ENCODE assay signal across 8 cellular contexts in the genomic region with DNA sequence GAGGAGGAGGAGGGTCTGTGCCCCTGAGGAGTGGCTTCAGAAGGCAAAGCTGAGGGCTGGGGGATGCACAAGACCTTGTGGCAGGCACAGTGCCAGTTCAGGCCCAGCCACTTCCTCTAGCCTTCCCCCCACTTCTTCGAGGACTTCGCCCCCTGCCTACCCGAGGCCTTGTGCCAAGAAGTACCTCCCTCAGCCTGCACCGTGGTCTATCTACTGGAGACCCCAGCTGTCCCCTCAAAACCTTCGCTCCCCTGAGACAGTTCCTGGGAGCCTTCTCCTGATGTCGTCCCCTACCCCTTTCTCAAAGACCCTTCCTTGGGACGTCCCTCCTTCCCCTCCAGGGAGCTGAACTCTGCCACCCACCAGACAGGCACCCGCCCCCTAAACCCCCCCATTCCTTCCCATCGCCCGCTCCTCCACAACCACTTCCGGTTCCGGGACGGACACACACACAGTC. TPM values are rescaled to one million over a fixed set of nuclear protein-coding genes. Genes with fewer than 3 reads are reported as not detected.
DNase-seq lines count a peak whose midpoint lies in the region; ATAC-seq and TF ChIP-seq lines count a peak whose summit lies in the region.

No MANE protein-coding gene starts in this region.

- H3K9ac ChIP-seq in Karpas-422 (ENCODE audit: low read length): peak overlapping the region; percentile 99

- no peaks in the 10 kb centered on the region for H3K9me2 ChIP-seq in Karpas-422 (replicated peaks; ENCODE audit: insufficient read depth, low read length)

- H3K4me1 ChIP-seq in Karpas-422 (ENCODE audit: low read length) (peaks cover 36% of the 10 kb centered on the region), prostate gland (replicated peaks) (no peaks in the 10 kb centered on the region)

- in situ Hi-C loops in ACHN (cut with HindIII; ENCODE audit: low pct_ligation_motif_present, low pct_unique_long_range_greater_than_20kb, low sequenced_read_pairs): no loop called here

- 0 out of 2 replicates have a peak overlapping the region, but pooled peaks have one; percentile 53 for H2AFZ ChIP-seq in Karpas-422 (ENCODE audit: low read length)

- no peaks in the 10 kb centered on the region for H4K20me1 ChIP-seq in Karpas-422 (ENCODE audit: insufficient read depth, low read depth, low read length)

- H3K9me3 ChIP-seq in Karpas-422 (ENCODE audit: low read length) (no peaks in the 10 kb centered on the region), prostate gland (no peaks in the 10 kb centered on the region)

- intact Hi-C loops in head of caudate nucleus (cut with DNase I) (loop anchor here (5.0 kb wide), 1 partner anchor 76 kb away; no protein-coding TSS in a partner anchor), prostate gland (cut with DNase I) (loop anchor here (5.0 kb wide), 1 partner anchor 71 kb away; no protein-coding TSS in a partner anchor)

- H3K79me2 ChIP-seq in Karpas-422 (ENCODE audit: low read length): peaks cover 68% of the 10 kb centered on the region

- WGBS in prostate gland: 0% methylated on average over 13 of the region's 13 CpGs

- H3K4me3 ChIP-seq in Karpas-422 (ENCODE audit: low read length) (peak overlapping the region; percentile 86), prostate gland (peak overlapping the region; percentile 61 to 81)

- no peak for TF ChIP-seq POLR2A in prostate gland (IDR thresholded peaks at IDR 0.05)

- TF ChIP-seq CTCF in prostate gland (IDR thresholded peaks at IDR 0.05): no peak

- H3K27ac ChIP-seq in Karpas-422 (ENCODE audit: low read length): peak overlapping the region; percentile 90
- peak overlapping the region; percentile 90 to 94 for H3K27ac ChIP-seq in prostate gland

- H3K36me3 ChIP-seq in Karpas-422 (ENCODE audit: insufficient read depth, low read length) (peaks cover 18% of the 10 kb centered on the region), prostate gland (no peaks in the 10 kb centered on the region)

- DNase-seq in ACHN: peak; percentile 59
- peak; percentile 73 for DNase-seq in Karpas-422
- peak; percentile 43 for DNase-seq in activated naive CD4-positive, alpha-beta T cell treated with Interleukin-2 at 50 U/mL for 16 hours
- DNase-seq in head of caudate nucleus: peak in 29 of 42 donors; percentile 8 to 95 (median 89)
- peak; percentile 8 for DNase-seq in prostate gland (ENCODE audit: low spot score)
- no peak for DNase-seq in D341Med (ENCODE audit: low spot score)
- no peak for DNase-seq in NCI-H526 treated with DMSO at 0.1 percent for 48 hours (lab: John Stamatoyannopoulos, UW)

- H3K27me3 ChIP-seq in Karpas-422 (ENCODE audit: low read length) (no peaks in the 10 kb centered on the region), prostate gland (replicated peaks; ENCODE audit: insufficient read depth) (no peaks in the 10 kb centered on the region)

- peak; percentile 22 for ATAC-seq in GM18517 (IDR thresholded peaks at IDR 0.05; ENCODE audit: unreplicated experiment)

- peak overlapping the region; percentile 100 for H3K4me2 ChIP-seq in Karpas-422 (ENCODE audit: low read depth, low read length, poor library complexity, severe bottlenecking)

RNA-seq across cellular contexts. Expression of gene ZNF384, which starts 0.6 kb away (rescaled TPM):
- 35.5 and 39.2 TPM in 2 replicates for total RNA-seq in Karpas-422 (2014; rRNA removed; shearing (Covaris generic); ENCODE audit: low replicate concordance)
- 10 to 100 TPM; 42.9 to 68.6 TPM for total RNA-seq in prostate gland

RNA-seq across cellular contexts. Expression of gene PIANP, which starts 12.0 kb away (rescaled TPM):
- total RNA-seq in Karpas-422 (2014; rRNA removed; shearing (Covaris generic); ENCODE audit: low replicate concordance): not detected in 2 replicates
- total RNA-seq in prostate gland: 1 to 10 TPM in 1 of 2 donors, not detected in 1; 3.1 TPM

RNA-seq across cellular contexts. Expression of gene ING4, which starts 25.7 kb away (rescaled TPM):
- 40.1 and 52.9 TPM in 2 replicates for total RNA-seq in Karpas-422 (2014; rRNA removed; shearing (Covaris generic); ENCODE audit: low replicate concordance)
- total RNA-seq in prostate gland: 10 to 100 TPM; 75.5 to 78.9 TPM

RNA-seq across cellular contexts. Expression of gene COPS7A, which starts 35.3 kb away (rescaled TPM):
- 39.2 and 42.9 TPM in 2 replicates for total RNA-seq in Karpas-422 (2014; rRNA removed; shearing (Covaris generic); ENCODE audit: low replicate concordance)
- 10 to 100 TPM; 92.0 to 92.6 TPM for total RNA-seq in prostate gland

RNA-seq across cellular contexts. Expression of gene ACRBP, which starts 41.3 kb away (rescaled TPM):
- 2.2 and 4.2 TPM in 2 replicates for total RNA-seq in Karpas-422 (2014; rRNA removed; shearing (Covaris generic); ENCODE audit: low replicate concordance)
- total RNA-seq in prostate gland: 10 to 100 TPM in 1 of 2 donors, 1 to 10 TPM in 1; 2.3 to 49.6 TPM

Comparison
In these comparisons a context has a peak if more than half of its experiments do, and no peak if none do; other contexts are left out.
1. DNase-seq: peak in ACHN (single experiment), Karpas-422 (single experiment), activated naive CD4-positive, alpha-beta T cell treated with Interleukin-2 at 50 U/mL for 16 hours (single experiment), head of caudate nucleus (29 of 42) and prostate gland (single experiment); none in D341Med (single experiment) and NCI-H526 treated with DMSO at 0.1 percent for 48 hours (single experiment).